In the genomic region with DNA sequence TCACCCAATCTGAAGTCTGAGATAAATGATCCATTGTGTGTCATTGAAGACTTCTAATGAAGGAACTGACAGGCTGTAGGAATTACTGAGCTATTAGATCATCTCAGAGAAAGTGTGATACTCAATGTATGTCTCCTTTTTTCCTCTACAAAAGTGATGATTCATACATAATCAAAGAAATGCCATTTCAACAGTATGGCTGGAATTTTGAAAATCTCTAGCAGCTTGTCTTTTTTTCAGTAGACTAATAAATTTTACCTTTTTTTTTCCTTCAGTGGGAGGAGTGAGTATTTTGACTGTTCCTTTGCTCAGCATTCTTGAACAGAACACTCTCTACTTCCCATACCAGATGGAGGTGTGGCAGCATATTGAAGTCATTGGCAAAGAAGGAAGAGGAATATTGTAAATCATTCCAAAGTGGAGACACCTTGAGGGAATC, we compare ENCODE assay signal across 14 cellular contexts.
A peak's percentile ranks its signal among the peaks of the same experiment; 100 is the strongest.
DNase-seq lines count a peak whose midpoint lies in the region; ATAC-seq and TF ChIP-seq lines count a peak whose summit lies in the region.
"Had no signal": no experiment of that assay in that cellular context is flagged by ENCODE, and none has a peak within 500 bp of the region (broad histone marks: within the 10 kb centered on the region; RNA-seq: fewer than 3 reads in every experiment).

No MANE protein-coding gene starts in this region.

- no peak for TF ChIP-seq CTCF in foreskin fibroblast (IDR thresholded peaks at IDR 0.05; ENCODE audit: low read depth, low read length)
- no peak for TF ChIP-seq CTCF in GM23338 (conservative IDR thresholded peaks at IDR 0.05; ENCODE audit: low read depth in 2 of 2)

- no peaks in the 10 kb centered on the region for H4K20me1 ChIP-seq in GM23338 (replicated peaks; ENCODE audit: insufficient read depth)

- no peak overlapping the region for H3K4me3 Mint-ChIP-seq in GM23338
- H3K4me3 Mint-ChIP-seq: activated CD8-positive, alpha-beta T cell treated with anti-CD3 and anti-CD28 coated beads for 36 hours; activated naive CD4-positive, alpha-beta T cell treated with anti-CD3 and anti-CD28 coated beads, Interleukin-2, amount 10 ng/mL, durations not matched to agents 7 days and 5 days; stimulated activated naive CD8-positive, alpha-beta T cell treated with anti-CD3 and anti-CD28 coated beads, Interleukin-15, Interleukin-2, amounts not matched to agents 100 ng/mL and 50 ng/mL, for 24 hours had no signal

- intact Hi-C loops in sciatic nerve (cut with DNase I): no loop called here

- H3K9me3 Mint-ChIP-seq in GM23338: no peaks in the 10 kb centered on the region
- H3K9me3 Mint-ChIP-seq: activated naive CD4-positive, alpha-beta T cell treated with anti-CD3 and anti-CD28 coated beads, Interleukin-2, amount 10 ng/mL, durations not matched to agents 7 days and 5 days had no signal

- peaks cover 2% of the 10 kb centered on the region for H3K27me3 Mint-ChIP-seq in GM23338 (ENCODE audit: insufficient read depth, low read depth, poor library complexity)
- H3K27me3 Mint-ChIP-seq: activated CD8-positive, alpha-beta T cell treated with anti-CD3 and anti-CD28 coated beads for 36 hours; activated naive CD4-positive, alpha-beta T cell treated with anti-CD3 and anti-CD28 coated beads, Interleukin-2, amount 10 ng/mL, durations not matched to agents 7 days and 5 days; stimulated activated naive CD8-positive, alpha-beta T cell treated with anti-CD3 and anti-CD28 coated beads, Interleukin-15, Interleukin-2, amounts not matched to agents 100 ng/mL and 50 ng/mL, for 24 hours had no signal

- H3K27ac ChIP-seq in SK-N-MC (peak overlapping the region; percentile 52), GM23338 (ENCODE audit: low read depth) (no peak overlapping the region)

- no peaks in the 10 kb centered on the region for H3K4me1 Mint-ChIP-seq in GM23338
- H3K4me1 Mint-ChIP-seq: activated naive CD4-positive, alpha-beta T cell treated with anti-CD3 and anti-CD28 coated beads, Interleukin-2, amount 10 ng/mL, durations not matched to agents 7 days and 5 days had no signal

- H3K36me3 ChIP-seq in SK-N-MC (ENCODE audit: insufficient read depth, low read length) (no peaks in the 10 kb centered on the region), H7 (replicated peaks; ENCODE audit: control insufficient read depth, insufficient read depth, low read length) (no peaks in the 10 kb centered on the region), GM23338 (ENCODE audit: insufficient read depth) (no peaks in the 10 kb centered on the region)

- H3K9me2 ChIP-seq in GM23338 (ENCODE audit: insufficient read depth): no peaks in the 10 kb centered on the region

- no peak overlapping the region for H2AFZ ChIP-seq in GM23338

- no peak overlapping the region for H3K27ac Mint-ChIP-seq in GM23338
- H3K27ac Mint-ChIP-seq: activated CD8-positive, alpha-beta T cell treated with anti-CD3 and anti-CD28 coated beads for 36 hours; activated naive CD4-positive, alpha-beta T cell treated with anti-CD3 and anti-CD28 coated beads, Interleukin-2, amount 10 ng/mL, durations not matched to agents 7 days and 5 days; stimulated activated naive CD8-positive, alpha-beta T cell treated with anti-CD3 and anti-CD28 coated beads, Interleukin-15, Interleukin-2, amounts not matched to agents 100 ng/mL and 50 ng/mL, for 24 hours had no signal

- H3K79me2 ChIP-seq in GM23338 (replicated peaks; ENCODE audit: insufficient read depth): no peaks in the 10 kb centered on the region

- H3K4me2 ChIP-seq in GM23338: no peak overlapping the region

- ATAC-seq in sciatic nerve: peak; percentile 81
- ATAC-seq in GM23338: no peak
- ATAC-seq: activated CD8-positive, alpha-beta T cell treated with anti-CD3 and anti-CD28 coated beads for 36 hours had no signal

- H3K4me3 ChIP-seq in SK-N-MC: no peak overlapping the region
- H3K4me3 ChIP-seq in foreskin fibroblast (ENCODE audit: low read depth in 1 of 2, low read length in 2 of 2): no peak overlapping the region
- H3K4me3 ChIP-seq in H7 (ENCODE audit: insufficient read depth, low read depth, low read length): no peak overlapping the region
- H3K4me3 ChIP-seq in GM23338: no peak overlapping the region

- no peaks in the 10 kb centered on the region for H3K4me1 ChIP-seq in GM23338 (ENCODE audit: insufficient read depth)

- H3K36me3 Mint-ChIP-seq in GM23338 (ENCODE audit: low read depth): no peaks in the 10 kb centered on the region
- H3K36me3 Mint-ChIP-seq: activated naive CD4-positive, alpha-beta T cell treated with anti-CD3 and anti-CD28 coated beads, Interleukin-2, amount 10 ng/mL, durations not matched to agents 7 days and 5 days had no signal

- H3K9ac ChIP-seq in SK-N-MC (ENCODE audit: insufficient read length): no peak overlapping the region

- H3K9me3 ChIP-seq in SK-N-MC (ENCODE audit: low read depth, low read length): no peaks in the 10 kb centered on the region

- DNase-seq in ELR (ENCODE audit: low read depth) (peak; percentile 66), SK-N-MC (ENCODE audit: low read depth, low spot score) (no peak), foreskin fibroblast (peak; percentile 51 to 69), sciatic nerve (ENCODE audit: low spot score) (no peak), H7 (no peak), NCI-H1048 (lab: John Stamatoyannopoulos, UW) (no peak), MV-4-11 (lab: John Stamatoyannopoulos, UW) (no peak), GM23338 (ENCODE audit: low spot score) (no peak)
- DNase-seq: activated CD8-positive, alpha-beta T cell treated with anti-CD3 and anti-CD28 coated beads for 36 hours; activated naive CD4-positive, alpha-beta T cell treated with anti-CD3 and anti-CD28 coated beads, Interleukin-2, amount 10 ng/mL, durations not matched to agents 7 days and 5 days; Calu3; NCI-H2029 treated with DMSO at 0.1 percent for 48 hours; stimulated activated CD4-positive, alpha-beta T cell treated with anti-CD3 and anti-CD28 coated beads, Interleukin-4, amount 100 ng/mL, for 24 hours had no signal

- no peaks in the 10 kb centered on the region for H3F3A ChIP-seq in GM23338 (replicated peaks; ENCODE audit: low read depth)

- H3K27me3 ChIP-seq in H7 (ENCODE audit: control insufficient read depth, insufficient read depth, low read length) (no peaks in the 10 kb centered on the region), GM23338 (ENCODE audit: insufficient read depth) (no peaks in the 10 kb centered on the region)

TF ChIP-seq in GM23338, 12 proteins besides CTCF, POLR2A, EP300 and RAD21 (continues in another document):
- TF ChIP-seq ZNF114 (CRISPR knock-in tag; IDR thresholded peaks at IDR 0.05) (no peak), STAT1 (IDR thresholded peaks at IDR 0.05; ENCODE audit: unreplicated experiment) (no peak), EZH2phosphoT487 (IDR thresholded peaks at IDR 0.05; ENCODE audit: unreplicated experiment) (no peak), NANOG (IDR thresholded peaks at IDR 0.05; ENCODE audit: borderline replicate concordance) (no peak), JUNB (IDR thresholded peaks at IDR 0.05; ENCODE audit: unreplicated experiment) (no peak), POLR2AphosphoS5 (IDR thresholded peaks at IDR 0.05; ENCODE audit: low read depth) (no peak)
- TF ChIP-seq, protein P1, sequence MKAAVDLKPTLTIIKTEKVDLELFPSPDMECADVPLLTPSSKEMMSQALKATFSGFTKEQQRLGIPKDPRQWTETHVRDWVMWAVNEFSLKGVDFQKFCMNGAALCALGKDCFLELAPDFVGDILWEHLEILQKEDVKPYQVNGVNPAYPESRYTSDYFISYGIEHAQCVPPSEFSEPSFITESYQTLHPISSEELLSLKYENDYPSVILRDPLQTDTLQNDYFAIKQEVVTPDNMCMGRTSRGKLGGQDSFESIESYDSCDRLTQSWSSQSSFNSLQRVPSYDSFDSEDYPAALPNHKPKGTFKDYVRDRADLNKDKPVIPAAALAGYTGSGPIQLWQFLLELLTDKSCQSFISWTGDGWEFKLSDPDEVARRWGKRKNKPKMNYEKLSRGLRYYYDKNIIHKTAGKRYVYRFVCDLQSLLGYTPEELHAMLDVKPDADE (IDR thresholded peaks at IDR 0.05): no peak
- TF ChIP-seq, protein P2, sequence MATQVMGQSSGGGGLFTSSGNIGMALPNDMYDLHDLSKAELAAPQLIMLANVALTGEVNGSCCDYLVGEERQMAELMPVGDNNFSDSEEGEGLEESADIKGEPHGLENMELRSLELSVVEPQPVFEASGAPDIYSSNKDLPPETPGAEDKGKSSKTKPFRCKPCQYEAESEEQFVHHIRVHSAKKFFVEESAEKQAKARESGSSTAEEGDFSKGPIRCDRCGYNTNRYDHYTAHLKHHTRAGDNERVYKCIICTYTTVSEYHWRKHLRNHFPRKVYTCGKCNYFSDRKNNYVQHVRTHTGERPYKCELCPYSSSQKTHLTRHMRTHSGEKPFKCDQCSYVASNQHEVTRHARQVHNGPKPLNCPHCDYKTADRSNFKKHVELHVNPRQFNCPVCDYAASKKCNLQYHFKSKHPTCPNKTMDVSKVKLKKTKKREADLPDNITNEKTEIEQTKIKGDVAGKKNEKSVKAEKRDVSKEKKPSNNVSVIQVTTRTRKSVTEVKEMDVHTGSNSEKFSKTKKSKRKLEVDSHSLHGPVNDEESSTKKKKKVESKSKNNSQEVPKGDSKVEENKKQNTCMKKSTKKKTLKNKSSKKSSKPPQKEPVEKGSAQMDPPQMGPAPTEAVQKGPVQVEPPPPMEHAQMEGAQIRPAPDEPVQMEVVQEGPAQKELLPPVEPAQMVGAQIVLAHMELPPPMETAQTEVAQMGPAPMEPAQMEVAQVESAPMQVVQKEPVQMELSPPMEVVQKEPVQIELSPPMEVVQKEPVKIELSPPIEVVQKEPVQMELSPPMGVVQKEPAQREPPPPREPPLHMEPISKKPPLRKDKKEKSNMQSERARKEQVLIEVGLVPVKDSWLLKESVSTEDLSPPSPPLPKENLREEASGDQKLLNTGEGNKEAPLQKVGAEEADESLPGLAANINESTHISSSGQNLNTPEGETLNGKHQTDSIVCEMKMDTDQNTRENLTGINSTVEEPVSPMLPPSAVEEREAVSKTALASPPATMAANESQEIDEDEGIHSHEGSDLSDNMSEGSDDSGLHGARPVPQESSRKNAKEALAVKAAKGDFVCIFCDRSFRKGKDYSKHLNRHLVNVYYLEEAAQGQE (IDR thresholded peaks at IDR 0.05; ENCODE audit: unreplicated experiment): no peak

Comparison
In these comparisons a context has a peak if more than half of its experiments do, and no peak if none do; other contexts are left out.
1. DNase-seq: peak in ELR (single experiment) and foreskin fibroblast (2 of 2); none in SK-N-MC (single experiment), sciatic nerve (single experiment), H7 (single experiment), NCI-H1048 (single experiment), MV-4-11 (single experiment) and GM23338 (single experiment).